Comparison of ENCODE assay signal across 27 cellular contexts in the genomic region with DNA sequence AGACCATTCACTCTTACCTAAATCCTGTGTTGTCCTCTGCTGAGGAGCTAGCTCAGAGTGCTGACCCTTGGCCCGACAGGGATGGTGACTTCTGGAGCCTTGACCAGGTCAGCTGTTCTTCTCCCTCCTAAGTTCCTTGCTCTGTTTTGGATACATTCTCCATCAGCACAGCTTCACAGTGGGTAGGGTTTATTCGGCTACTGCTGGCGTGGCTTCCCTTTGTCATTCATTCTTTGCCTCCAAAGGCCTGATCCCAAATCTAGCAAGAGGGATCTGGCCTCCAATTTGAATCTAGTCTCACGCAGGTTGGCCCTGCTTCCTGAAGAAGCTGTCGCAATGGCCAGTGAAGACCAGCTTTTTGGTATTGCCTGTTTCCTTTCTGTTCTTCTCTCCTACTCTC.
"Had no signal": no experiment of that assay in that cellular context is flagged by ENCODE, and none has a peak within 500 bp of the region (broad histone marks: within the 10 kb centered on the region; RNA-seq: fewer than 3 reads in every experiment).

No MANE protein-coding gene starts in this region.

- H3K4me1 ChIP-seq: gastrocnemius medialis, parathyroid adenoma, right lobe of liver, suprapubic skin, vagina had no signal

- H3K9ac ChIP-seq: parathyroid adenoma had no signal

- H3K4me3 ChIP-seq: dorsolateral prefrontal cortex, gastrocnemius medialis, lung, mucosa of descending colon, right lobe of liver, suprapubic skin, vagina had no signal

- H3K27me3 Mint-ChIP-seq: natural killer cell treated with Interleukin-12 subunit alpha and Interleukin-12 subunit beta and Interleukin-15 and Interleukin-18, amount 100 ng/mL, for 72 hours; progenitor cell of endocrine pancreas; stimulated activated naive CD8-positive, alpha-beta T cell treated with anti-CD3 and anti-CD28 coated beads, Interleukin-15, amount 100 ng/mL, for 72 hours had no signal

- DNase-seq: dorsolateral prefrontal cortex; effector CD4-positive, alpha-beta T cell; foreskin fibroblast; gastrocnemius medialis; head of caudate nucleus; kidney; mucosa of descending colon; naive B cell; right lobe of liver; small intestine; stimulated activated CD4-positive, alpha-beta T cell treated with anti-CD3 and anti-CD28 coated beads, Interleukin-12 subunit alpha, Interleukin-12 subunit beta, amount 100 ng/mL, for 4 hours; stimulated activated CD4-positive, alpha-beta T cell treated with anti-CD3 and anti-CD28 coated beads, Interleukin-1b, Interleukin-23, amount 100 ng/mL, for 48 hours; stimulated activated CD4-positive, alpha-beta T cell treated with anti-CD3 and anti-CD28 coated beads, Interleukin-4, amount 100 ng/mL, for 1 hour; stimulated activated CD8-positive, alpha-beta memory T cell treated with anti-CD3 and anti-CD28 coated beads, Interleukin-4, amount 100 ng/mL, for 48 hours; stimulated activated naive CD4-positive, alpha-beta T cell; stimulated activated naive CD8-positive, alpha-beta T cell treated with anti-CD3 and anti-CD28 coated beads, Interleukin-15, amount 100 ng/mL, for 72 hours; trophoblast cell had no signal

- H3K9me3 Mint-ChIP-seq: mesothelial cell of epicardium, neural crest cell had no signal

- H3K4me1 Mint-ChIP-seq: memory B cell; mesothelial cell of epicardium; naive B cell; stimulated activated naive CD8-positive, alpha-beta T cell treated with anti-CD3 and anti-CD28 coated beads, Interleukin-15, amount 100 ng/mL, for 72 hours had no signal

- H3K36me3 Mint-ChIP-seq: memory B cell; mesothelial cell of epicardium; naive B cell; natural killer cell treated with Interleukin-12 subunit alpha and Interleukin-12 subunit beta and Interleukin-15 and Interleukin-18, amount 100 ng/mL, for 72 hours had no signal

- H3K36me3 ChIP-seq: gastrocnemius medialis, right lobe of liver, suprapubic skin, vagina had no signal

- H3K9me3 ChIP-seq: gastrocnemius medialis, right lobe of liver, vagina had no signal

- H3K27ac Mint-ChIP-seq: memory B cell; mesothelial cell of epicardium; naive B cell; natural killer cell treated with Interleukin-12 subunit alpha and Interleukin-12 subunit beta and Interleukin-15 and Interleukin-18, amount 100 ng/mL, for 72 hours; progenitor cell of endocrine pancreas; stimulated activated naive CD8-positive, alpha-beta T cell treated with anti-CD3 and anti-CD28 coated beads, Interleukin-15, amount 100 ng/mL, for 72 hours had no signal

- H3K4me3 Mint-ChIP-seq: memory B cell; mesothelial cell of epicardium; naive B cell; natural killer cell treated with Interleukin-12 subunit alpha and Interleukin-12 subunit beta and Interleukin-15 and Interleukin-18, amount 100 ng/mL, for 72 hours; neural crest cell; stimulated activated naive CD8-positive, alpha-beta T cell treated with anti-CD3 and anti-CD28 coated beads, Interleukin-15, amount 100 ng/mL, for 72 hours had no signal

- H3K27ac ChIP-seq: dorsolateral prefrontal cortex, gastrocnemius medialis, parathyroid adenoma, right lobe of liver, suprapubic skin, vagina had no signal

- H3K27me3 ChIP-seq: gastrocnemius medialis, right lobe of liver, suprapubic skin, vagina had no signal

- ATAC-seq: gastrocnemius medialis; left lobe of liver; mucosa of descending colon; natural killer cell treated with Interleukin-12 subunit alpha and Interleukin-12 subunit beta and Interleukin-15 and Interleukin-18, amount 100 ng/mL, for 72 hours; right lobe of liver; stimulated activated naive CD8-positive, alpha-beta T cell treated with anti-CD3 and anti-CD28 coated beads, Interleukin-15, amount 100 ng/mL, for 72 hours had no signal
